Comparison of ENCODE assay signal across 10 cellular contexts in genomic region chr10:110556993-110557601, GRCh38. TPM values are rescaled to one million over a fixed set of nuclear protein-coding genes. Genes with fewer than 3 reads are reported as not detected.
DNase-seq lines count a peak whose midpoint lies in the region; ATAC-seq and TF ChIP-seq lines count a peak whose summit lies in the region.
"Had no signal": no experiment of that assay in that cellular context is flagged by ENCODE, and none has a peak within 500 bp of the region (broad histone marks: within the 10 kb centered on the region; RNA-seq: fewer than 3 reads in every experiment).

No MANE protein-coding gene starts in this region.

- POLR2A ChIA-PET in SK-N-SH (lab: Yijun Ruan, JAX) = no interaction called here

- CTCF ChIA-PET in SK-N-SH (lab: Yijun Ruan, JAX) = interaction anchor here (0.7 to 1.0 kb wide), 2 partner anchors 10 to 22 kb away, joined by 3 to 5 read pairs; no protein-coding TSS in a partner anchor

- no peaks in the 10 kb centered on the region for H3K9me2 ChIP-seq in SK-N-SH

- H3K4me2 ChIP-seq in SK-N-SH = no peak overlapping the region
- H3K4me2 ChIP-seq: BLaER1 had no signal

- H3K4me3 ChIP-seq in SK-N-SH (ENCODE audit: low read depth in 2 of 2, low read length in 1 of 2) (no peak overlapping the region), left ventricle myocardium inferior (no peak overlapping the region)
- H3K4me3 ChIP-seq: BLaER1 had no signal

- no peak overlapping the region for H2AFZ ChIP-seq in SK-N-SH (ENCODE audit: low read depth)

- H3F3A ChIP-seq in SK-N-SH (replicated peaks; ENCODE audit: insufficient read depth) = no peaks in the 10 kb centered on the region

- no peaks in the 10 kb centered on the region for H3K79me2 ChIP-seq in SK-N-SH (ENCODE audit: insufficient read depth)

- 54% methylated on average over 9 of the region's 9 CpGs for WGBS in SK-N-SH (ENCODE audit: low lambda C conversion rate)

- no peaks in the 10 kb centered on the region for H3K36me3 ChIP-seq in SK-N-SH (replicated peaks in 1 of 2; ENCODE audit: control insufficient read depth in 1 of 2, insufficient read depth in 2 of 2, low read length in 1 of 2)
- no peaks in the 10 kb centered on the region for H3K36me3 ChIP-seq in left ventricle myocardium inferior
- H3K36me3 ChIP-seq: BLaER1 had no signal

- H3K4me1 ChIP-seq in SK-N-SH (ENCODE audit: control insufficient read depth in 1 of 2, insufficient read depth in 2 of 2, low read depth in 1 of 2, low read length in 1 of 2) (no peaks in the 10 kb centered on the region), left ventricle myocardium inferior (no peaks in the 10 kb centered on the region)

- TF ChIP-seq CTCF in SK-N-SH (IDR thresholded peaks at IDR 0.05) (peak; percentile 73), left ventricle myocardium inferior (IDR thresholded peaks at IDR 0.05; ENCODE audit: borderline replicate concordance) (peak; percentile 80)

- DNase-seq in NCI-H1105 treated with DMSO at 0.1 percent for 48 hours (lab: John Stamatoyannopoulos, UW) = peak; percentile 12
- DNase-seq in NCI-H1105 (lab: John Stamatoyannopoulos, UW) = no peak
- peak; percentile 41 for DNase-seq in SK-N-SH
- peak; percentile 71 for DNase-seq in activated naive CD4-positive, alpha-beta T cell treated with anti-CD3 and anti-CD28 coated beads, Interleukin-2, amount 50 U/mL, for 16 hours
- DNase-seq in left ventricle myocardium inferior = no peak
- peak; percentile 33 to 60 (median 48) for DNase-seq in stimulated activated CD4-positive, alpha-beta T cell treated with anti-CD3 and anti-CD28 coated beads, Interleukin-1b, Interleukin-23, amount 100 ng/mL, for 24 hours (ENCODE audit: low read depth in 4 of 4, low spot score in 1 of 4)

- H4K20me1 ChIP-seq in SK-N-SH (ENCODE audit: insufficient read depth) = no peaks in the 10 kb centered on the region
- H4K20me1 ChIP-seq: BLaER1 had no signal

- TF ChIP-seq EP300 in SK-N-SH (IDR thresholded peaks at IDR 0.05; ENCODE audit: borderline replicate concordance in 1 of 2, low read depth in 1 of 2, low read length in 1 of 2) = no peak

- peak; percentile 76 for ATAC-seq in HG03097 (IDR thresholded peaks at IDR 0.05; ENCODE audit: low FRiP score, unreplicated experiment)
- no peak for ATAC-seq in GM21381 (IDR thresholded peaks at IDR 0.05; ENCODE audit: unreplicated experiment)

- intact Hi-C loops in left ventricle myocardium inferior (cut with micrococcal nuclease) = no loop called here

- no peaks in the 10 kb centered on the region for H3K9me3 ChIP-seq in SK-N-SH
- no peaks in the 10 kb centered on the region for H3K9me3 ChIP-seq in left ventricle myocardium inferior (replicated peaks)
- H3K9me3 ChIP-seq: BLaER1 had no signal

- TF ChIP-seq RAD21 in SK-N-SH (IDR thresholded peaks at IDR 0.05; ENCODE audit: low read length) = peak; percentile 50

- H3K27ac ChIP-seq in SK-N-SH (ENCODE audit: low read depth in 2 of 2, low read length in 1 of 2) (no peak overlapping the region), left ventricle myocardium inferior (replicated peaks) (no peak overlapping the region)
- H3K27ac ChIP-seq: BLaER1, epithelial cell of prostate had no signal

- H3K27me3 ChIP-seq in SK-N-SH (ENCODE audit: insufficient read depth) (no peaks in the 10 kb centered on the region), left ventricle myocardium inferior (ENCODE audit: low read depth) (peaks cover 5% of the 10 kb centered on the region)
- H3K27me3 ChIP-seq: BLaER1 had no signal

- no peak overlapping the region for H3K9ac ChIP-seq in SK-N-SH
- H3K9ac ChIP-seq: BLaER1 had no signal

TF ChIP-seq in SK-N-SH, 30 proteins besides CTCF, POLR2A, EP300 and RAD21:
- TF ChIP-seq SMC3 (IDR thresholded peaks at IDR 0.05; ENCODE audit: low read depth, low read length) = peak; percentile 33; the same call in 1 of the 2 replicates
- TF ChIP-seq MEF2A (IDR thresholded peaks at IDR 0.05; ENCODE audit: borderline replicate concordance, low read depth) = no peak

RNA-seq across cellular contexts. Expression of gene SMC3, which starts 10.4 kb away (rescaled TPM):
- polyA plus RNA-seq in SK-N-SH (2012; rRNA removed) = 8.0 and 10.1 TPM in 2 replicates
- polyA plus RNA-seq in SK-N-SH (2012; cell fraction: cytosol; rRNA removed) = 13.8 and 19.8 TPM in 2 replicates
- 4.9 and 9.1 TPM in 2 replicates for polyA plus RNA-seq in SK-N-SH (2012; cell fraction: nucleus; rRNA removed)
- total RNA-seq in left ventricle myocardium inferior = 20.9 TPM

RNA-seq across cellular contexts. Expression of gene DUSP5, which starts 59.4 kb away (rescaled TPM):
- 38.2 and 52.0 TPM in 2 replicates for polyA plus RNA-seq in SK-N-SH (2012; rRNA removed)
- polyA plus RNA-seq in SK-N-SH (2012; cell fraction: cytosol; rRNA removed) = 32.6 and 37.1 TPM in 2 replicates
- polyA plus RNA-seq in SK-N-SH (2012; cell fraction: nucleus; rRNA removed) = 60.7 and 85.8 TPM in 2 replicates
- 15.0 TPM for total RNA-seq in left ventricle myocardium inferior

Comparison
In these comparisons a context has a peak if more than half of its experiments do, and no peak if none do; other contexts are left out.
1. DNase-seq: peak in NCI-H1105 treated with DMSO at 0.1 percent for 48 hours (single experiment), SK-N-SH (single experiment), activated naive CD4-positive, alpha-beta T cell treated with anti-CD3 and anti-CD28 coated beads, Interleukin-2, amount 50 U/mL, for 16 hours (single experiment) and stimulated activated CD4-positive, alpha-beta T cell treated with anti-CD3 and anti-CD28 coated beads, Interleukin-1b, Interleukin-23, amount 100 ng/mL, for 24 hours (4 of 4); none in NCI-H1105 (single experiment) and left ventricle myocardium inferior (single experiment).